14 cellular contexts compared by ENCODE assay signal in genomic region chr11:87307101-87307500, GRCh38.
"Had no signal": no experiment of that assay in that cellular context is flagged by ENCODE, and none has a peak within 500 bp of the region (broad histone marks: within the 10 kb centered on the region; RNA-seq: fewer than 3 reads in every experiment).

No MANE protein-coding gene starts in this region.

- H3K27ac ChIP-seq: ovary, skin epidermis, upper lobe of right lung, WERI-Rb-1 had no signal

- FAIRE-seq: astrocyte had no signal

- DNase-seq: activated CD4-positive, alpha-beta T cell treated with anti-CD3 and anti-CD28 coated beads for 36 hours; activated CD8-positive, alpha-beta memory T cell treated with anti-CD3 and anti-CD28 coated beads, Interleukin-2, amount 50 U/mL, for 48 hours; activated CD8-positive, alpha-beta T cell treated with anti-CD3 and anti-CD28 coated beads, Interleukin-2, amount 10 ng/mL, durations not matched to agents 7 days and 5 days; caudate nucleus; cortex of kidney; effector CD8-positive, alpha-beta T cell; mesenchymal stem cell; substantia nigra; upper lobe of right lung; WERI-Rb-1 had no signal

- H3K27me3 ChIP-seq: ovary, upper lobe of right lung had no signal

- H3K4me1 ChIP-seq: upper lobe of right lung had no signal

- H3K9me3 ChIP-seq: ovary, upper lobe of right lung had no signal

- H3K36me3 ChIP-seq: ovary, upper lobe of right lung, WERI-Rb-1 had no signal

- H3K4me3 ChIP-seq: ovary, skin epidermis, upper lobe of right lung had no signal

- ATAC-seq: activated CD4-positive, alpha-beta T cell treated with anti-CD3 and anti-CD28 coated beads for 36 hours; activated CD8-positive, alpha-beta T cell treated with anti-CD3 and anti-CD28 coated beads, Interleukin-2, amount 10 ng/mL, durations not matched to agents 7 days and 5 days; stimulated activated effector memory CD8-positive, alpha-beta T cell treated with anti-CD3 and anti-CD28 coated beads, Interleukin-12 subunit alpha, Interleukin-12 subunit beta, amount 100 ng/mL, for 72 hours; upper lobe of right lung had no signal
